15 cellular contexts compared by ENCODE assay signal in the genomic region with DNA sequence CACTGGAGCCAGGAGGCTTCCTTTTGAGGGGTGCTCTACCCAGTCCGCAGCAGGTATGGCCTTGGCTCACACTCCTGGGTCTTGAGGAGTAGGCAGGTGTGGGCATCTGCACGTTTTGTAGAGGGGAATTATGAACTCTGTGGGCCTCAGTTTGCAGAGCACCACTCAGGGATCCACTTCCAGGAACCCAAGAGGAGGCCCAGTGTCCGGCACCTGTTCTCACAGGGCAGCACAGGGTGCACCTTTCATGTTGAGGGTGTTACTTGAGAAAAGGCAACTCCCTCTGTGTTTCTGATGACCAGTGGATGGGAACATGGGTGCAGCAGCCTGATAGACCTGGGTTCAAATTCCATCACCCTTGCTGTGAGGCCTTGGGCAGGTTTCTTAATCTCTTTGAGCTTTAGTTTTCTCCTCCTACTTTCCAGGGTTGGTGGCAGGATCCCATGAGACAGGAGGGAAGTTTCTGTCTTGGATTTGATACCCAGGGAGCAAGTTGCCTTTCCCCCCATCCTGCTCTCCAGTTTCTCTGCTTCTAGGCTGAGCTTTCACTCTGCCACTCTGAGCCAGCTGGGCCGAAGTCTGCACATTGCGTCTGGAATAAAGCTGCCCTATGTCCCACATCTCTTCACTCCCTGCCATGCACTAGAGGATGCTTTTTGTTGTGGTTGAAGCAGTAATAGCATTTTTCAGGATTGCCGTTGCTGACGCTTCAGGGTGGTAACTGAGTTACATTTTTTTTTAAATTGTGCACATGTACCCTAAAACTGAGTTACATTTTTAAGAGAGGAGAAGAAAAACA. TPM values are rescaled to one million over a fixed set of nuclear protein-coding genes. Genes with fewer than 3 reads are reported as not detected.
DNase-seq lines count a peak whose midpoint lies in the region; TF ChIP-seq lines count a peak whose summit lies in the region.
"Had no signal": no experiment of that assay in that cellular context is flagged by ENCODE, and none has a peak within 500 bp of the region (broad histone marks: within the 10 kb centered on the region; RNA-seq: fewer than 3 reads in every experiment).

No MANE protein-coding gene starts in this region.

- no peak overlapping the region for H3K9ac ChIP-seq in SK-N-MC (ENCODE audit: insufficient read length)

- H3K27me3 Mint-ChIP-seq in T-helper 1 cell treated with Interleukin-12 subunit alpha and Interleukin-12 subunit beta and Interleukin-4 antibody, amounts not matched to agents 30 μg/mL and 1 μg/mL, for 36 hours (ENCODE audit: low read depth): peaks cover 4% of the 10 kb centered on the region

- H3K27me3 ChIP-seq in stomach (no peaks in the 10 kb centered on the region), esophagus muscularis mucosa (no peaks in the 10 kb centered on the region)
- H3K27me3 ChIP-seq: cardiac muscle cell had no signal

- H3K27ac ChIP-seq in SK-N-MC (peak overlapping the region; percentile 85), stomach (peak overlapping the region in 2 of 5 donors; percentile 6 to 15), esophagus muscularis mucosa (replicated peaks in 1 of 4) (peak overlapping the region in 1 of 4 donors; percentile 13)
- H3K27ac ChIP-seq: cardiac muscle cell had no signal

- DNase-seq in T-helper 1 cell (no peak), SK-N-MC (ENCODE audit: low read depth, low spot score) (no peak), inferior parietal cortex (ENCODE audit: extremely low spot score) (peak; percentile 49), stomach (peak; percentile 11), NCI-H446 treated with DMSO at 0.1 percent for 48 hours (lab: John Stamatoyannopoulos, UW) (no peak), esophagus muscularis mucosa (ENCODE audit: extremely low spot score) (no peak), NK-92 (lab: John Stamatoyannopoulos, UW; ENCODE audit: unreplicated experiment) (no peak)
- DNase-seq: 8988T; activated CD4-positive, alpha-beta T cell treated with anti-CD3 and anti-CD28 coated beads for 1 hour; activated gamma-delta T cell treated with Interleukin-2 at 50 U/mL for 16 hours; midbrain; NCI-H1436; NCI-H526 treated with DMSO at 0.1 percent for 48 hours had no signal

- H3K4me3 ChIP-seq in SK-N-MC (no peak overlapping the region), stomach (no peak overlapping the region), esophagus muscularis mucosa (no peak overlapping the region)
- H3K4me3 ChIP-seq: cardiac muscle cell had no signal

- H3K36me3 ChIP-seq in SK-N-MC (ENCODE audit: insufficient read depth, low read length) (no peaks in the 10 kb centered on the region), stomach (peaks cover 0 to 12% (median 7%) of the 10 kb centered on the region in 4 donors), esophagus muscularis mucosa (peaks cover 0 to 5% (median 2%) of the 10 kb centered on the region in 4 donors)
- H3K36me3 ChIP-seq: cardiac muscle cell had no signal

- H3K9me3 ChIP-seq in SK-N-MC (ENCODE audit: low read depth, low read length): no peaks in the 10 kb centered on the region
- H3K9me3 ChIP-seq in stomach: no peaks in the 10 kb centered on the region
- no peaks in the 10 kb centered on the region for H3K9me3 ChIP-seq in esophagus muscularis mucosa

- TF ChIP-seq EP300 in stomach (IDR thresholded peaks at IDR 0.05): no peak
- no peak for TF ChIP-seq EP300 in esophagus muscularis mucosa (IDR thresholded peaks at IDR 0.05)

- H3K4me3 Mint-ChIP-seq in T-helper 1 cell treated with Interleukin-12 subunit alpha and Interleukin-12 subunit beta and Interleukin-4 antibody, amounts not matched to agents 30 μg/mL and 1 μg/mL, for 36 hours: no peak overlapping the region

- TF ChIP-seq POLR2A in stomach (IDR thresholded peaks at IDR 0.05) (no peak), esophagus muscularis mucosa (IDR thresholded peaks at IDR 0.05; ENCODE audit: low read depth) (no peak)

- H3K36me3 Mint-ChIP-seq in T-helper 1 cell treated with Interleukin-12 subunit alpha and Interleukin-12 subunit beta and Interleukin-4 antibody, amounts not matched to agents 30 μg/mL and 1 μg/mL, for 36 hours (ENCODE audit: low read depth): no peaks in the 10 kb centered on the region

- H3K4me1 Mint-ChIP-seq in T-helper 1 cell treated with Interleukin-12 subunit alpha and Interleukin-12 subunit beta and Interleukin-4 antibody, amounts not matched to agents 30 μg/mL and 1 μg/mL, for 36 hours (ENCODE audit: low read depth): peaks cover 33% of the 10 kb centered on the region

- peak overlapping the region; percentile 80 for H3K27ac Mint-ChIP-seq in T-helper 1 cell treated with Interleukin-12 subunit alpha and Interleukin-12 subunit beta and Interleukin-4 antibody, amounts not matched to agents 30 μg/mL and 1 μg/mL, for 36 hours

- H3K4me1 ChIP-seq in stomach (peaks cover 0 to 22% (median 10%) of the 10 kb centered on the region in 4 donors), esophagus muscularis mucosa (peaks cover 13 to 31% (median 26%) of the 10 kb centered on the region in 4 donors)

- no peaks in the 10 kb centered on the region for H3K9me3 Mint-ChIP-seq in T-helper 1 cell treated with Interleukin-12 subunit alpha and Interleukin-12 subunit beta and Interleukin-4 antibody, amounts not matched to agents 30 μg/mL and 1 μg/mL, for 36 hours

- intact Hi-C loops in stomach (cut with DNase I; ENCODE audit: low total_unique reads) (no loop called here), esophagus muscularis mucosa (cut with DNase I) (no loop called here)

- TF ChIP-seq CTCF in stomach (IDR thresholded peaks at IDR 0.05): no peak
- no peak for TF ChIP-seq CTCF in esophagus muscularis mucosa (IDR thresholded peaks at IDR 0.05)

- WGBS in stomach, 5 donors: 77 to 91% (median 87%) methylated on average over 4 to 7 of the region's 7 CpGs
- 88% methylated on average over 6 of the region's 7 CpGs for WGBS in esophagus muscularis mucosa

RNA-seq across cellular contexts. Expression of a gene that starts 40.3 kb away (rescaled TPM):
- total RNA-seq in stomach (10 to 100 TPM in 4 of 5 donors, 1 to 10 TPM in 1; 7.8 to 26.3 (median 14.0) TPM), esophagus muscularis mucosa (10 to 100 TPM; 29.5 to 57.0 (median 41.3) TPM)
- 1 to 10 TPM; 5.7 to 6.1 (median 5.7) TPM for polyA plus RNA-seq in stomach

Comparison
In these comparisons a context has a peak if more than half of its experiments do, and no peak if none do; other contexts are left out.
1. DNase-seq: peak in inferior parietal cortex (single experiment) and stomach (single experiment); none in T-helper 1 cell (0 of 5), SK-N-MC (single experiment), NCI-H446 treated with DMSO at 0.1 percent for 48 hours (single experiment), esophagus muscularis mucosa (single experiment) and NK-92 (single experiment).